ENCODE assay signal across 25 cellular contexts in genomic region chr2:9428965-9429577, GRCh38.
"Had no signal": no experiment of that assay in that cellular context is flagged by ENCODE, and none has a peak within 500 bp of the region (broad histone marks: within the 10 kb centered on the region; RNA-seq: fewer than 3 reads in every experiment).

No MANE protein-coding gene starts in this region.

- H3K27me3 ChIP-seq: hepatocyte, left lung, thyroid gland had no signal

- ATAC-seq: activated T-cell treated with anti-CD3 and anti-CD28 coated beads, Interleukin-2, amount 50 U/mL, for 4 hours; esophagus mucosa; left lung; natural killer cell; stimulated activated naive CD8-positive, alpha-beta T cell treated with anti-CD3 and anti-CD28 coated beads, Interleukin-15, Interleukin-2, amounts not matched to agents 100 U/mL and 50 U/mL, for 24 hours; T-cell had no signal

- DNase-seq: activated CD4-positive, alpha-beta T cell treated with anti-CD3 and anti-CD28 coated beads for 1 hour; activated CD4-positive, alpha-beta T cell treated with anti-CD3 and anti-CD28 coated beads, Interleukin-2, amount 50 U/mL, for 4 hours; activated CD8-positive, alpha-beta memory T cell treated with anti-CD3 and anti-CD28 coated beads, Interleukin-2, amount 50 U/mL, for 48 hours; activated naive CD4-positive, alpha-beta T cell treated with Interleukin-2 at 50 U/mL for 16 hours; activated T-cell treated with anti-CD3 and anti-CD28 coated beads, Interleukin-2, amount 50 U/mL, for 4 hours; anterior cingulate cortex; caudate nucleus; effector CD8-positive, alpha-beta T cell; foreskin melanocyte; immature natural killer cell; left lung; natural killer cell; stimulated activated CD4-positive, alpha-beta T cell treated with anti-CD3 and anti-CD28 coated beads, Interleukin-4, amount 100 ng/mL, for 4 hours; stimulated activated naive CD8-positive, alpha-beta T cell treated with anti-CD3 and anti-CD28 coated beads, Interleukin-15, Interleukin-2, amounts not matched to agents 100 U/mL and 50 U/mL, for 24 hours; substantia nigra; T-cell; thyroid gland had no signal

- H2AFZ ChIP-seq: hepatocyte had no signal

- H3K4me3 Mint-ChIP-seq: activated T-cell treated with anti-CD3 and anti-CD28 coated beads, Interleukin-2, amount 50 U/mL, for 4 hours; dendritic cell treated with granulocyte-macrophage colony-stimulating factor and Interleukin-4, amounts not matched to agents 40 ng/mL and 50 ng/mL, for 4 days; immature natural killer cell; mesothelial cell of epicardium; natural killer cell; T-cell; T-helper 2 cell treated with Interferon-gamma antibody and Interleukin-4, amounts not matched to agents 5 μg/mL and 100 μg/mL, for 36 hours had no signal

- H3K4me1 Mint-ChIP-seq: brain, mesothelial cell of epicardium, natural killer cell had no signal

- H3K27ac ChIP-seq: hepatocyte, left lung, thyroid gland had no signal

- H3K9me3 ChIP-seq: left lung, thyroid gland had no signal

- H3K9me3 Mint-ChIP-seq: activated T-cell treated with anti-CD3 and anti-CD28 coated beads, Interleukin-2, amount 50 U/mL, for 4 hours; brain; dendritic cell treated with granulocyte-macrophage colony-stimulating factor and Interleukin-4, amounts not matched to agents 40 ng/mL and 50 ng/mL, for 4 days; immature natural killer cell; mesothelial cell of epicardium; natural killer cell; T-cell; T-helper 2 cell treated with Interferon-gamma antibody and Interleukin-4, amounts not matched to agents 5 μg/mL and 100 μg/mL, for 36 hours had no signal

- H3K4me3 ChIP-seq: hepatocyte, left lung, lung, thyroid gland had no signal

- H3K27ac Mint-ChIP-seq: brain; dendritic cell treated with granulocyte-macrophage colony-stimulating factor and Interleukin-4, amounts not matched to agents 40 ng/mL and 50 ng/mL, for 4 days; immature natural killer cell; mesothelial cell of epicardium; natural killer cell; progenitor cell of endocrine pancreas; T-cell; T-helper 2 cell treated with Interferon-gamma antibody and Interleukin-4, amounts not matched to agents 5 μg/mL and 100 μg/mL, for 36 hours had no signal

- H3K4me2 ChIP-seq: hepatocyte had no signal

- H3K27me3 Mint-ChIP-seq: brain; dendritic cell treated with granulocyte-macrophage colony-stimulating factor and Interleukin-4, amounts not matched to agents 40 ng/mL and 50 ng/mL, for 4 days; progenitor cell of endocrine pancreas; T-cell had no signal
